In genomic region chr14:35335388-35336092, GRCh38 we compare ENCODE assay signal across 11 cellular contexts. TPM values are rescaled to one million over a fixed set of nuclear protein-coding genes. Genes with fewer than 3 reads are reported as not detected.
A peak's percentile ranks its signal among the peaks of the same experiment; 100 is the strongest.
DNase-seq lines count a peak whose midpoint lies in the region; ATAC-seq, FAIRE-seq and TF ChIP-seq lines count a peak whose summit lies in the region.
"Had no signal": no experiment of that assay in that cellular context is flagged by ENCODE, and none has a peak within 500 bp of the region (broad histone marks: within the 10 kb centered on the region; RNA-seq: fewer than 3 reads in every experiment).

No MANE protein-coding gene starts in this region.

- POLR2A ChIA-PET in K562 (lab: Yijun Ruan, JAX), result no interaction called here
- POLR2A ChIA-PET in activated CD4-positive, alpha-beta memory T cell treated with anti-CD3 and anti-CD28 coated beads, Interleukin-2, amount 10 ng/mL, durations not matched to agents 7 days and 5 days (lab: Charles Lee), result interaction anchor here (4.6 kb wide), 1 partner anchor 68 kb away, joined by 74 read pairs; the partner anchor contains the start of gene NFKBIA

- no peaks in the 10 kb centered on the region for H3K27me3 Mint-ChIP-seq in activated CD4-positive, alpha-beta memory T cell treated with anti-CD3 and anti-CD28 coated beads, Interleukin-2, amount 10 ng/mL, durations not matched to agents 7 days and 5 days
- H3K27me3 Mint-ChIP-seq: naive B cell had no signal

- H3K4me1 ChIP-seq in K562 (replicated peaks in 1 of 2; ENCODE audit: control insufficient read depth in 2 of 2, insufficient read depth in 2 of 2, low read length in 2 of 2) (peaks cover 43 to 59% of the 10 kb centered on the region in 2 experiments), stomach (peaks cover 66 to 88% (median 86%) of the 10 kb centered on the region in 4 donors)

- H3K36me3 ChIP-seq in K562 (ENCODE audit: control insufficient read depth, insufficient read depth, low read length) (no peaks in the 10 kb centered on the region), stomach (no peaks in the 10 kb centered on the region)

- TF ChIP-seq EP300 in K562 (IDR thresholded peaks at IDR 0.05; ENCODE audit: low read length) (no peak), stomach (IDR thresholded peaks at IDR 0.05) (no peak)

- CTCF ChIA-PET in K562 (lab: Yijun Ruan, JAX; ENCODE audit: low intra/inter-chr PET ratio), result no interaction called here
- CTCF ChIA-PET in activated CD4-positive, alpha-beta memory T cell treated with anti-CD3 and anti-CD28 coated beads, Interleukin-2, amount 10 ng/mL, durations not matched to agents 7 days and 5 days (lab: Charles Lee), result no interaction called here

- TF ChIP-seq POLR2A in K562 (conservative IDR thresholded peaks at IDR 0.05) (no peak), stomach (IDR thresholded peaks at IDR 0.05) (no peak)

- H4K20me1 ChIP-seq in K562 (replicated peaks; ENCODE audit: control insufficient read depth, insufficient read depth, low read length), result no peaks in the 10 kb centered on the region

- H3K27ac Mint-ChIP-seq in activated CD4-positive, alpha-beta memory T cell treated with anti-CD3 and anti-CD28 coated beads, Interleukin-2, amount 10 ng/mL, durations not matched to agents 7 days and 5 days, result no peak overlapping the region
- H3K27ac Mint-ChIP-seq: T-helper 2 cell treated with Interferon-gamma antibody and Interleukin-4, amounts not matched to agents 5 μg/mL and 100 μg/mL, for 36 hours had no signal

- in situ Hi-C loops in K562 (cut with MboI), result no loop called here

- DNase-seq in NCI-H2029 treated with DMSO at 0.1 percent for 48 hours (lab: John Stamatoyannopoulos, UW), result peak; percentile 66
- no peak for DNase-seq in K562 (ENCODE audit: extremely low read depth in 1 of 4, low spot score in 3 of 4)
- DNase-seq in left colon, result peak; percentile 95
- DNase-seq in stomach, result peak; percentile 87
- DNase-seq in sciatic nerve (ENCODE audit: low spot score), result no peak
- no peak for DNase-seq in activated CD4-positive, alpha-beta memory T cell treated with anti-CD3 and anti-CD28 coated beads, Interleukin-2, amount 10 ng/mL, durations not matched to agents 7 days and 5 days
- DNase-seq: central memory CD4-positive, alpha-beta T cell; naive B cell; NCI-H1092 had no signal

- no peak for FAIRE-seq in K562 (lab: Jason Lieb, UNC)

- no peaks in the 10 kb centered on the region for H3K9me3 ChIP-seq in K562 (replicated peaks; ENCODE audit: control insufficient read depth, insufficient read depth, low read depth, low read length)
- H3K9me3 ChIP-seq in stomach, result no peaks in the 10 kb centered on the region

- intact Hi-C loops in K562 (cut with micrococcal nuclease) (no loop called here), left colon (cut with DNase I, micrococcal nuclease) (no loop called here), stomach (cut with DNase I; ENCODE audit: low total_unique reads) (loop anchor here (10.0 kb wide), 1 partner anchor 69 kb away; the partner anchor contains the start of gene NFKBIA), sciatic nerve (cut with DNase I) (loop anchor here (5.0 kb wide), 1 partner anchor 67 kb away; the partner anchor contains the start of gene NFKBIA)

- H3K9ac ChIP-seq in K562 (ENCODE audit: insufficient read depth in 1 of 2, low read depth in 2 of 2, low read length in 2 of 2), result peak overlapping the region; percentile 18 to 53; a peak in 2 of 4 replicates

- H3K36me3 Mint-ChIP-seq in activated CD4-positive, alpha-beta memory T cell treated with anti-CD3 and anti-CD28 coated beads, Interleukin-2, amount 10 ng/mL, durations not matched to agents 7 days and 5 days (ENCODE audit: low read depth), result no peaks in the 10 kb centered on the region
- H3K36me3 Mint-ChIP-seq: naive B cell had no signal

- H3K9me3 Mint-ChIP-seq in activated CD4-positive, alpha-beta memory T cell treated with anti-CD3 and anti-CD28 coated beads, Interleukin-2, amount 10 ng/mL, durations not matched to agents 7 days and 5 days, result no peaks in the 10 kb centered on the region
- H3K9me3 Mint-ChIP-seq: naive B cell; T-helper 2 cell treated with Interferon-gamma antibody and Interleukin-4, amounts not matched to agents 5 μg/mL and 100 μg/mL, for 36 hours had no signal

- no peak overlapping the region for H3K4me3 Mint-ChIP-seq in activated CD4-positive, alpha-beta memory T cell treated with anti-CD3 and anti-CD28 coated beads, Interleukin-2, amount 10 ng/mL, durations not matched to agents 7 days and 5 days
- H3K4me3 Mint-ChIP-seq: naive B cell; T-helper 2 cell treated with Interferon-gamma antibody and Interleukin-4, amounts not matched to agents 5 μg/mL and 100 μg/mL, for 36 hours had no signal

- peak overlapping the region; percentile 81; the same call in 2 of the 3 replicates for H3K27ac ChIP-seq in K562 (ENCODE audit: extremely low read depth, low read depth, low read length)
- H3K27ac ChIP-seq in stomach, result peak overlapping the region; percentile 87 to 96 (median 90)

- WGBS in K562 (ENCODE audit: insufficient coverage, low coverage, missing lambda C conversion rate), result 79% methylated on average over 13 of the region's 13 CpGs
- 46 to 68% (median 54%) methylated on average over 13 of the region's 13 CpGs for WGBS in stomach, 5 donors

- TF ChIP-seq CTCF in K562 (IDR thresholded peaks at IDR 0.05 in 2 of 3, conservative IDR thresholded peaks at IDR 0.05 in 1 of 3; ENCODE audit: insufficient read depth in 2 of 3, low read depth in 1 of 3, low read length in 3 of 3) (no peak), stomach (IDR thresholded peaks at IDR 0.05) (no peak)

- H3K79me2 ChIP-seq in K562 (ENCODE audit: control insufficient read depth, insufficient read depth, low read length), result no peaks in the 10 kb centered on the region

- H3K4me1 Mint-ChIP-seq in activated CD4-positive, alpha-beta memory T cell treated with anti-CD3 and anti-CD28 coated beads, Interleukin-2, amount 10 ng/mL, durations not matched to agents 7 days and 5 days, result peaks cover 32% of the 10 kb centered on the region

- TF ChIP-seq RAD21 in K562 (CRISPR knock-in tag; conservative IDR thresholded peaks at IDR 0.05 in 1 of 2, IDR thresholded peaks at IDR 0.05 in 1 of 2), result no peak

- peak overlapping the region; percentile 97; the same call in 1 of the 2 replicates for H2AFZ ChIP-seq in K562 (ENCODE audit: low read depth, low read length)

- BruUV-seq in K562 (replicated peaks; lab: Mats Ljungman, UMichigan), result no TSS peak

- peak overlapping the region; percentile 1; the same call in 1 of the 2 replicates for H3K4me2 ChIP-seq in K562 (ENCODE audit: insufficient read depth, low read length)

- no peak overlapping the region for H3K4me3 ChIP-seq in K562
- no peak overlapping the region for H3K4me3 ChIP-seq in stomach

- ATAC-seq in K562, result no peak
- ATAC-seq in left colon, result peak; percentile 70
- ATAC-seq in sciatic nerve, result no peak
- ATAC-seq in HG03095 (IDR thresholded peaks at IDR 0.05; ENCODE audit: unreplicated experiment), result no peak

- H3K27me3 ChIP-seq in K562 (ENCODE audit: control insufficient read depth in 2 of 2, insufficient read depth in 2 of 2, low read length in 2 of 2), result no peaks in the 10 kb centered on the region
- no peaks in the 10 kb centered on the region for H3K27me3 ChIP-seq in stomach

- H3K9me1 ChIP-seq in K562 (ENCODE audit: control insufficient read depth, insufficient read depth, low read length), result peaks cover 4% of the 10 kb centered on the region

TF ChIP-seq in K562, 482 proteins besides CTCF, POLR2A, EP300 and RAD21 (continues in another document):
- TF ChIP-seq SAFB (IDR thresholded peaks at IDR 0.05; ENCODE audit: borderline replicate concordance, low read depth, low read length) (no peak), CBFA2T3 (IDR thresholded peaks at IDR 0.05) (peak; percentile 25; the same call in 1 of the 2 replicates), POU5F1 (IDR thresholded peaks at IDR 0.05; ENCODE audit: borderline replicate concordance, low read depth, low read length, partially characterized antibody) (no peak), SRSF1 (IDR thresholded peaks at IDR 0.05; ENCODE audit: low read depth, low read length) (no peak), DIDO1 (tag; IDR thresholded peaks at IDR 0.05; ENCODE audit: low read depth) (no peak)

RNA-seq across cellular contexts. Expression of gene PSMA6, which starts 43.4 kb away (rescaled TPM):
- 38.7 and 60.7 TPM in 2 replicates for total RNA-seq in K562 (2011; cell fraction: chromatin; rRNA removed; ENCODE audit: low replicate concordance)
- total RNA-seq in K562 (2011; cell fraction: nucleolus; rRNA removed), result 47.8 and 50.5 TPM in 2 replicates
- 58.6 and 80.4 TPM in 2 replicates for total RNA-seq in K562 (2011; cell fraction: nucleoplasm; rRNA removed)
- total RNA-seq in K562 (2014; rRNA removed), result 164 and 210 TPM in 2 replicates
- total RNA-seq in K562 (2014; rRNA removed; fragmentation: Illumina TruSeq; extraction: Trizol), result 234 and 271 TPM in 2 replicates
- total RNA-seq in K562 (2015; rRNA removed; fragmentation: Illumina TruSeq; extraction: Trizol), result 279 and 288 TPM in 2 replicates
- 258 and 274 TPM in 2 replicates for total RNA-seq in K562 (2021)
- polyA plus RNA-seq in K562 (2011; rRNA removed), result 318 and 452 TPM in 2 replicates
- 167 and 229 TPM in 2 replicates for polyA plus RNA-seq in K562 (2011; cell fraction: cytosol; rRNA removed)
- 54.4 and 95.7 TPM in 2 replicates for polyA plus RNA-seq in K562 (2011; cell fraction: nucleus; rRNA removed)
- polyA plus RNA-seq in K562 (2012), result 203 and 288 TPM in 2 replicates
- polyA plus RNA-seq in K562 (2014; fragmentation: Illumina TruSeq; extraction: Trizol), result 292 and 301 TPM in 2 replicates
- polyA plus RNA-seq in K562 (2014; fragmentation: Nextera tagmentation; extraction: Ambion mirVana), result 100 to 1,000 TPM; 922 to 952 TPM
- polyA plus RNA-seq in K562 (2014; rRNA removed), result 274 and 283 TPM in 2 replicates
- 166 and 169 TPM in 2 replicates for polyA minus RNA-seq in K562 (2011; rRNA and poly(A)+ RNA removed)
- polyA minus RNA-seq in K562 (2011; cell fraction: cytosol; rRNA and poly(A)+ RNA removed), result 78.1 and 98.1 TPM in 2 replicates
- polyA minus RNA-seq in K562 (2011; cell fraction: nucleus; rRNA and poly(A)+ RNA removed), result 17.6 and 42.8 TPM in 2 replicates
- 100 to 1,000 TPM; 138 to 171 TPM for total RNA-seq in left colon
- total RNA-seq in stomach, result 100 to 1,000 TPM in 2 of 5 donors, 10 to 100 TPM in 3; 10.7 to 178 (median 62.7) TPM
- polyA plus RNA-seq in stomach, result 100 to 1,000 TPM; 167 to 202 (median 167) TPM
- 103 TPM for total RNA-seq in sciatic nerve
- total RNA-seq in activated CD4-positive, alpha-beta memory T cell treated with anti-CD3 and anti-CD28 coated beads, Interleukin-2, amount 10 ng/mL, durations not matched to agents 7 days and 5 days, result 100 to 1,000 TPM; 235 to 242 TPM

Comparison
In these comparisons a context has a peak if more than half of its experiments do, and no peak if none do; other contexts are left out.
1. DNase-seq: peak in NCI-H2029 treated with DMSO at 0.1 percent for 48 hours (single experiment), left colon (2 of 2) and stomach (single experiment); none in K562 (0 of 4), sciatic nerve (single experiment) and activated CD4-positive, alpha-beta memory T cell treated with anti-CD3 and anti-CD28 coated beads, Interleukin-2, amount 10 ng/mL, durations not matched to agents 7 days and 5 days (single experiment).
2. intact Hi-C loops: an anchor here in stomach (10.0 kb wide) and sciatic nerve (5.0 kb wide); none called in K562 and left colon.